10 cellular contexts compared by ENCODE assay signal in genomic region chr4:184860018-184860530, GRCh38. TPM values are rescaled to one million over a fixed set of nuclear protein-coding genes. Genes with fewer than 3 reads are reported as not detected.
DNase-seq lines count a peak whose midpoint lies in the region; ATAC-seq and TF ChIP-seq lines count a peak whose summit lies in the region.
"Had no signal": no experiment of that assay in that cellular context is flagged by ENCODE, and none has a peak within 500 bp of the region (broad histone marks: within the 10 kb centered on the region; RNA-seq: fewer than 3 reads in every experiment).

No MANE protein-coding gene starts in this region.

- peaks cover 4% of the 10 kb centered on the region for H3K27me3 Mint-ChIP-seq in T-helper 1 cell treated with Interleukin-12 subunit alpha and Interleukin-12 subunit beta and Interleukin-4 antibody, amounts not matched to agents 30 μg/mL and 1 μg/mL, for 36 hours (ENCODE audit: low read depth)

- no peaks in the 10 kb centered on the region for H3K9me3 Mint-ChIP-seq in T-helper 1 cell treated with Interleukin-12 subunit alpha and Interleukin-12 subunit beta and Interleukin-4 antibody, amounts not matched to agents 30 μg/mL and 1 μg/mL, for 36 hours
- H3K9me3 Mint-ChIP-seq: nephron had no signal

- H3K4me3 ChIP-seq in HL-60 (replicated peaks; ENCODE audit: insufficient read depth, low read length) = no peak overlapping the region
- H3K4me3 ChIP-seq: A549 had no signal

- H3K4me1 Mint-ChIP-seq in T-helper 1 cell treated with Interleukin-12 subunit alpha and Interleukin-12 subunit beta and Interleukin-4 antibody, amounts not matched to agents 30 μg/mL and 1 μg/mL, for 36 hours (ENCODE audit: low read depth) = peaks cover 38% of the 10 kb centered on the region
- H3K4me1 Mint-ChIP-seq: nephron had no signal

- peak overlapping the region; percentile 70 for H3K27ac Mint-ChIP-seq in T-helper 1 cell treated with Interleukin-12 subunit alpha and Interleukin-12 subunit beta and Interleukin-4 antibody, amounts not matched to agents 30 μg/mL and 1 μg/mL, for 36 hours
- H3K27ac Mint-ChIP-seq: nephron had no signal

- H3K27me3 ChIP-seq in HL-60 (ENCODE audit: insufficient read depth, poor library complexity, severe bottlenecking) = no peaks in the 10 kb centered on the region

- ATAC-seq in HG02571 (IDR thresholded peaks at IDR 0.05; ENCODE audit: unreplicated experiment) (peak; percentile 57), sciatic nerve (peak; percentile 53)
- ATAC-seq: A549 had no signal

- intact Hi-C loops in sciatic nerve (cut with DNase I) = no loop called here

- H3K4me3 Mint-ChIP-seq in T-helper 1 cell treated with Interleukin-12 subunit alpha and Interleukin-12 subunit beta and Interleukin-4 antibody, amounts not matched to agents 30 μg/mL and 1 μg/mL, for 36 hours = peak overlapping the region; percentile 41
- H3K4me3 Mint-ChIP-seq: nephron had no signal

- no peaks in the 10 kb centered on the region for H3K36me3 Mint-ChIP-seq in T-helper 1 cell treated with Interleukin-12 subunit alpha and Interleukin-12 subunit beta and Interleukin-4 antibody, amounts not matched to agents 30 μg/mL and 1 μg/mL, for 36 hours (ENCODE audit: low read depth)

- no peak for TF ChIP-seq CTCF in HL-60 (IDR thresholded peaks at IDR 0.05; ENCODE audit: insufficient read depth, low read length)

- peak overlapping the region; percentile 66 for H3K27ac ChIP-seq in HL-60 (replicated peaks)
- H3K27ac ChIP-seq: A549 had no signal

- DNase-seq in T-helper 1 cell (no peak), HL-60 (ENCODE audit: low read depth in 1 of 2, low spot score in 1 of 2) (peak; percentile 46 to 82), sciatic nerve (ENCODE audit: low spot score) (no peak), A172 (ENCODE audit: low spot score) (no peak), COR-L47 (lab: John Stamatoyannopoulos, UW) (no peak), NCI-H1105 treated with DMSO at 0.1 percent for 48 hours (lab: John Stamatoyannopoulos, UW) (no peak)

RNA-seq across cellular contexts. Expression of gene ACSL1, which starts 34.3 kb away (rescaled TPM):
- total RNA-seq in sciatic nerve = 145 TPM
- total RNA-seq in A172 (2014; rRNA removed; shearing (Covaris generic)) = 25.9 and 27.2 TPM in 2 replicates

Comparison
In these comparisons a context has a peak if more than half of its experiments do, and no peak if none do; other contexts are left out.
1. DNase-seq: peak in HL-60 (2 of 2); none in T-helper 1 cell (0 of 5), sciatic nerve (single experiment), A172 (single experiment), COR-L47 (single experiment) and NCI-H1105 treated with DMSO at 0.1 percent for 48 hours (single experiment).